In the genomic region with DNA sequence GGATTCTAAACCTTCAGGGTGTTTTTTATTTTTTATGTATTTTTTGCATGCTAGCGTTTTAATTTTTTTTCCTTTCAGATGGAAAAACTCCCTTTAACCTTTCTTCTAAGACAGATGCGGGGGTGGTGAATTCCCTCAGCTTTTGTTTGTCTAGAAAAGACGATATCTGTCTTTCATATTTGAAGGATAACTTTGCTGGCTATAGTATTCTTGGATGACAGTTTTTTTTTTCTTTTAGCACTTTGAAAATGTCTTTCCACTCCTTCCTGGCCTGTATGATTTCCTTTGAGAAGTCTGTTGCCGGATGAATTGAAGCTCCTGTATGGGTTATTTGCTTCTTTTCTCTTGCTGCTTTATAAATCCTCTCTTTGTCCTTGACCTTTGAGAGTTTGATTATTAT, we compare ENCODE assay signal across 26 cellular contexts.
"Had no signal": no experiment of that assay in that cellular context is flagged by ENCODE, and none has a peak within 500 bp of the region (broad histone marks: within the 10 kb centered on the region; RNA-seq: fewer than 3 reads in every experiment).

No MANE protein-coding gene starts in this region.

- H3K4me3 ChIP-seq: stomach, suprapubic skin, testis, thoracic aorta, thyroid gland, tibial artery, tibial nerve, transverse colon, upper lobe of left lung, upper lobe of right lung, uterus, vagina had no signal

- DNase-seq: stimulated activated CD4-positive, alpha-beta T cell treated with anti-CD3 and anti-CD28 coated beads, Interleukin-2, amount 100 ng/mL, for 48 hours; stimulated activated CD4-positive, alpha-beta T cell treated with anti-CD3 and anti-CD28 coated beads, Interleukin-4, amount 100 ng/mL, for 1 hour; stimulated activated CD4-positive, alpha-beta T cell treated with anti-CD3 and anti-CD28 coated beads, Interleukin-4, amount 100 ng/mL, for 24 hours; stimulated activated CD4-positive, alpha-beta T cell treated with anti-CD3 and anti-CD28 coated beads, Interleukin-4, amount 100 ng/mL, for 4 hours; stimulated activated CD8-positive, alpha-beta memory T cell treated with anti-CD3 and anti-CD28 coated beads, Interleukin-4, amount 100 ng/mL, for 48 hours; stimulated activated naive B cell treated with anti-CD40 and anti-IgM and Interleukin-4, amounts not matched to agents 10 μg/mL and 1 μg/mL and 100 μg/mL, for 72 hours; stimulated activated naive CD4-positive, alpha-beta T cell; stimulated activated naive CD4-positive, alpha-beta T cell treated with Interleukin-2 at 50 U/mL for 16 hours; stimulated activated naive CD8-positive, alpha-beta T cell treated with anti-CD3 and anti-CD28 coated beads, Interleukin-15, amount 100 ng/mL, for 72 hours; stimulated activated naive CD8-positive, alpha-beta T cell treated with anti-CD3 and anti-CD28 coated beads, Interleukin-15, Interleukin-2, amounts not matched to agents 100 U/mL and 50 U/mL, for 24 hours; stomach; substantia nigra; testis; thyroid gland; tibial artery; transverse colon; trophoblast cell; upper lobe of left lung; upper lobe of right lung; uterus had no signal

- H3K27ac ChIP-seq: stomach, suprapubic skin, testis, thoracic aorta, thyroid gland, tibial artery, tibial nerve, transverse colon, upper lobe of left lung, upper lobe of right lung, uterus, vagina had no signal

- H3K36me3 ChIP-seq: stomach, suprapubic skin, thoracic aorta, thyroid gland, tibial artery, tibial nerve, transverse colon, upper lobe of left lung, upper lobe of right lung, uterus, vagina had no signal

- ATAC-seq: stimulated activated effector memory CD8-positive, alpha-beta T cell treated with anti-CD3 and anti-CD28 coated beads, Interleukin-12 subunit alpha, Interleukin-12 subunit beta, amount 100 ng/mL, for 72 hours; stimulated activated memory B cell treated with anti-CD40 and anti-IgM and Interleukin-4, amounts not matched to agents 10 μg/mL and 1 μg/mL and 100 μg/mL, for 72 hours; stimulated activated naive B cell treated with anti-CD40 and anti-IgM and Interleukin-4, amounts not matched to agents 10 μg/mL and 1 μg/mL and 100 μg/mL, for 72 hours; stimulated activated naive CD8-positive, alpha-beta T cell treated with anti-CD3 and anti-CD28 coated beads, Interleukin-15, amount 100 ng/mL, for 72 hours; stimulated activated naive CD8-positive, alpha-beta T cell treated with anti-CD3 and anti-CD28 coated beads, Interleukin-15, Interleukin-2, amounts not matched to agents 100 U/mL and 50 U/mL, for 24 hours; upper lobe of right lung had no signal

- H3K9me3 ChIP-seq: suprapubic skin, testis, thyroid gland, upper lobe of right lung, vagina had no signal

- H3K4me1 ChIP-seq: suprapubic skin, testis, thyroid gland, tibial nerve, upper lobe of left lung, upper lobe of right lung, uterus, vagina had no signal
